8 cellular contexts compared by ENCODE assay signal in genomic region chr6:127459231-127459641, GRCh38. TPM values are rescaled to one million over a fixed set of nuclear protein-coding genes. Genes with fewer than 3 reads are reported as not detected.
DNase-seq lines count a peak whose midpoint lies in the region; ATAC-seq and TF ChIP-seq lines count a peak whose summit lies in the region.

Gene KIAA0408 (minus strand): TSS chr6:127459389. CDS start chr6:127453981, 5,408 bp downstream.

- no peaks in the 10 kb centered on the region for H3K36me3 Mint-ChIP-seq in endodermal cell (ENCODE audit: low read depth)

- ATAC-seq in Right ventricle myocardium inferior (peak; percentile 94), GM21423 (IDR thresholded peaks at IDR 0.05; ENCODE audit: unreplicated experiment) (no peak), GM21619 (IDR thresholded peaks at IDR 0.05; ENCODE audit: unreplicated experiment) (no peak)
- no peak for ATAC-seq in stimulated activated naive CD8-positive, alpha-beta T cell treated with anti-CD3 and anti-CD28 coated beads, Interleukin-15, amount 100 ng/mL, for 72 hours

- intact Hi-C loops in Right ventricle myocardium inferior (cut with DNase I) (no loop called here), cardiac septum (cut with DNase I) (no loop called here)

- H3K27ac ChIP-seq in endodermal cell (ENCODE audit: low read depth, low read length) = no peak within 1 kb of the TSS

- H3K27me3 ChIP-seq in endodermal cell (ENCODE audit: control insufficient read depth, insufficient read depth, low read length, poor library complexity, severe bottlenecking) = no peaks in the 10 kb centered on the region

- no peak within 1 kb of the TSS for H3K9ac ChIP-seq in endodermal cell (ENCODE audit: extremely low read depth, low read length, poor library complexity, severe bottlenecking)

- H3K4me1 ChIP-seq in endodermal cell (ENCODE audit: control insufficient read depth, insufficient read depth, low read length) = no peaks in the 10 kb centered on the region

- peak within 1 kb of the TSS; percentile 44 for H3K4me3 Mint-ChIP-seq in endodermal cell
- H3K4me3 Mint-ChIP-seq in stimulated activated naive CD8-positive, alpha-beta T cell treated with anti-CD3 and anti-CD28 coated beads, Interleukin-15, amount 100 ng/mL, for 72 hours = no peak within 1 kb of the TSS

- no peaks in the 10 kb centered on the region for H3K9me3 ChIP-seq in endodermal cell (ENCODE audit: control insufficient read depth, low read length)

- no peaks in the 10 kb centered on the region for H3K36me3 ChIP-seq in endodermal cell (ENCODE audit: control insufficient read depth, insufficient read depth, low read length)

- H3K9me3 Mint-ChIP-seq in endodermal cell = no peaks in the 10 kb centered on the region
- H3K9me3 Mint-ChIP-seq in stimulated activated naive CD8-positive, alpha-beta T cell treated with anti-CD3 and anti-CD28 coated beads, Interleukin-15, amount 100 ng/mL, for 72 hours = no peaks in the 10 kb centered on the region

- no peak within 1 kb of the TSS for H3K4me3 ChIP-seq in endodermal cell (ENCODE audit: low read length)

- H3K27ac Mint-ChIP-seq in endodermal cell = no peak within 1 kb of the TSS
- no peak within 1 kb of the TSS for H3K27ac Mint-ChIP-seq in stimulated activated naive CD8-positive, alpha-beta T cell treated with anti-CD3 and anti-CD28 coated beads, Interleukin-15, amount 100 ng/mL, for 72 hours

- peak; percentile 69 for DNase-seq in Right ventricle myocardium inferior (ENCODE audit: missing footprints)
- no peak for DNase-seq in cardiac septum (ENCODE audit: low spot score)
- DNase-seq in endodermal cell = peak; percentile 82
- DNase-seq in myocyte (ENCODE audit: low read depth) = peak; percentile 92
- no peak for DNase-seq in NCI-H128 (lab: John Stamatoyannopoulos, UW; ENCODE audit: unreplicated experiment)
- no peak for DNase-seq in stimulated activated naive CD8-positive, alpha-beta T cell treated with anti-CD3 and anti-CD28 coated beads, Interleukin-15, amount 100 ng/mL, for 72 hours

- H3K4me1 Mint-ChIP-seq in endodermal cell = peaks cover 19% of the 10 kb centered on the region
- H3K4me1 Mint-ChIP-seq in stimulated activated naive CD8-positive, alpha-beta T cell treated with anti-CD3 and anti-CD28 coated beads, Interleukin-15, amount 100 ng/mL, for 72 hours = peaks cover 9% of the 10 kb centered on the region

- WGBS in endodermal cell (ENCODE audit: insufficient coverage in 1 of 2, insufficient read length in 1 of 2), 2 experiments = 22 to 25% methylated on average over 4 of the region's 4 CpGs

- no peak for TF ChIP-seq CTCF in endodermal cell (conservative IDR thresholded peaks at IDR 0.05)

- H3K27me3 Mint-ChIP-seq in endodermal cell (ENCODE audit: insufficient read depth) = peaks cover 31% of the 10 kb centered on the region
- peaks cover 10% of the 10 kb centered on the region for H3K27me3 Mint-ChIP-seq in stimulated activated naive CD8-positive, alpha-beta T cell treated with anti-CD3 and anti-CD28 coated beads, Interleukin-15, amount 100 ng/mL, for 72 hours

RNA-seq across cellular contexts. Expression of gene KIAA0408, which starts in this region (rescaled TPM):
- total RNA-seq in Right ventricle myocardium inferior = 3.2 TPM
- 0.51 TPM for total RNA-seq in cardiac septum
- total RNA-seq in endodermal cell = under 1 TPM; 0.64 to 0.84 TPM
- polyA plus RNA-seq in endodermal cell (2013, experiment 1 of 2) = 18.0 TPM
- polyA plus RNA-seq in endodermal cell (2013, experiment 2 of 2) = 16.9 TPM
- total RNA-seq in myocyte = 1.7 and 2.0 TPM in 2 replicates
- polyA plus RNA-seq in myocyte (2012) = 0.73 TPM

Comparison
In these comparisons a context has a peak if more than half of its experiments do, and no peak if none do; other contexts are left out.
1. DNase-seq: peak in Right ventricle myocardium inferior (single experiment), endodermal cell (single experiment) and myocyte (single experiment); none in cardiac septum (single experiment), NCI-H128 (single experiment) and stimulated activated naive CD8-positive, alpha-beta T cell treated with anti-CD3 and anti-CD28 coated beads, Interleukin-15, amount 100 ng/mL, for 72 hours (0 of 2).